In the genomic region with DNA sequence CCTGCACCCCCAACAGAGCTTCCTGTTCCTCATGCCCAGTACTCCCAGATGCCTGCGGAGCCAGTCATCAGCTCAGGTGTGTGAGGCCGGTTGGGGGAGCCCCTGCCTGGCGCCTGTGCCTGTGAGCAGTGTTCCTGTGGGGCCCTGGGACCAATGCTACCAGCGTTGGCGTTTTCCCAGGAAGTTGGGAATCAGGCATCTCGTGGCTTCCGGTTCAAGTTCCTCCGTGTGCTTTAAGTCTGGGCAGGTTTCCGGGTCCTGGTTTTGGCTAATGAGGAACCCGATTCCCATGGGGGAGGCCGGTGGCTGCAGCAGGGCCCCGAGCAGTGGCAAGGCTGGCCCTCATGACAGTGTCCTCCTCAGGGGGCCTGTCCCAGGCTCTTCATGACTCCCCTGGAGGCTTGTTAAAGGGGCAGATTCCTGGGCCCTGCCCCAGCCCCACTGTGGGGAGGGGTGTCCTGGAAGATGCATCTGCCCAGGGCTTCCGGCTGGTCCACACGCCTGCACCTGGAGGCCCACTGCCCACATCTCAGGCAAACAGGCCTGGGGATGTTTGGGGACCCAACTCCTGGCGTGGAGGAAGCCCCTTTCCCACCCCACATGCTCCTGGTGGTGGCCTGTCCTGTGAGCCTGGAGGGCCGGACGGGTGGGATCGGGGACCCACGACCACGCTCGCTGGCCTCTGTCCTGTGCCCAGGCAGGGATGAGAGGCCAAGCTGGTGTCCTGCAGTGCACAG, we compare ENCODE assay signal across 20 cellular contexts. TPM values are rescaled to one million over a fixed set of nuclear protein-coding genes. Genes with fewer than 3 reads are reported as not detected.
DNase-seq lines count a peak whose midpoint lies in the region; ATAC-seq, FAIRE-seq and TF ChIP-seq lines count a peak whose summit lies in the region.
"Had no signal": no experiment of that assay in that cellular context is flagged by ENCODE, and none has a peak within 500 bp of the region (broad histone marks: within the 10 kb centered on the region; RNA-seq: fewer than 3 reads in every experiment).

No MANE protein-coding gene starts in this region.

- CTCF ChIA-PET in activated CD4-positive, alpha-beta memory T cell treated with anti-CD3 and anti-CD28 coated beads, Interleukin-2, amount 10 ng/mL, durations not matched to agents 7 days and 5 days (lab: Charles Lee), result interaction anchor here (0.9 kb wide), 1 partner anchor 52 kb away, joined by 4 read pairs; no protein-coding TSS in a partner anchor

- no peak for FAIRE-seq in urothelium cell line (lab: Jason Lieb, UNC)
- FAIRE-seq: astrocyte, pancreas had no signal

- H3K4me2 ChIP-seq in Loucy (ENCODE audit: low read depth, low read length, poor library complexity, severe bottlenecking), result peak overlapping the region; percentile 58
- H3K4me2 ChIP-seq: KMS-11 had no signal

- H3K79me2 ChIP-seq in Loucy (ENCODE audit: insufficient read depth, low read length), result no peaks in the 10 kb centered on the region

- no peak overlapping the region for H3K9ac ChIP-seq in Loucy (ENCODE audit: low read depth, low read length, poor library complexity, severe bottlenecking)
- H3K9ac ChIP-seq: KMS-11 had no signal

- POLR2A ChIA-PET in activated CD4-positive, alpha-beta memory T cell treated with anti-CD3 and anti-CD28 coated beads, Interleukin-2, amount 10 ng/mL, durations not matched to agents 7 days and 5 days (lab: Charles Lee), result no interaction called here

- no peaks in the 10 kb centered on the region for H3K27me3 ChIP-seq in Loucy (ENCODE audit: insufficient read depth, low read length, poor library complexity, severe bottlenecking)
- H3K27me3 ChIP-seq: pancreas, Peyer's patch had no signal

- no peaks in the 10 kb centered on the region for H3F3A ChIP-seq in Loucy (ENCODE audit: low read depth)

- H3K27ac Mint-ChIP-seq in activated CD4-positive, alpha-beta memory T cell treated with anti-CD3 and anti-CD28 coated beads, Interleukin-2, amount 10 ng/mL, durations not matched to agents 7 days and 5 days, result no peak overlapping the region
- H3K27ac Mint-ChIP-seq: activated CD8-positive, alpha-beta memory T cell treated with anti-CD3 and anti-CD28 coated beads, Interleukin-2, amount 10 ng/mL, durations not matched to agents 7 days and 5 days had no signal

- peaks cover 29% of the 10 kb centered on the region for H3K4me1 Mint-ChIP-seq in activated CD4-positive, alpha-beta memory T cell treated with anti-CD3 and anti-CD28 coated beads, Interleukin-2, amount 10 ng/mL, durations not matched to agents 7 days and 5 days

- H3K9me2 ChIP-seq in Loucy (replicated peaks; ENCODE audit: low read depth, low read length), result no peaks in the 10 kb centered on the region

- peaks cover 6% of the 10 kb centered on the region for H3K27me3 Mint-ChIP-seq in activated CD4-positive, alpha-beta memory T cell treated with anti-CD3 and anti-CD28 coated beads, Interleukin-2, amount 10 ng/mL, durations not matched to agents 7 days and 5 days

- H3K4me1 ChIP-seq in Loucy (ENCODE audit: insufficient read depth, low read length, poor library complexity, severe bottlenecking), result peaks cover 21% of the 10 kb centered on the region

- DNase-seq in Right ventricle myocardium superior, result peak; percentile 40
- DNase-seq in left cardiac atrium, result no peak
- peak; percentile 30 for DNase-seq in dermis blood vessel endothelial cell
- DNase-seq in urothelium cell line (ENCODE audit: low spot score), result peak; percentile 13
- no peak for DNase-seq in DMS53 treated with DMSO at 0.1 percent for 48 hours (lab: John Stamatoyannopoulos, UW; ENCODE audit: unreplicated experiment)
- no peak for DNase-seq in activated CD4-positive, alpha-beta memory T cell treated with anti-CD3 and anti-CD28 coated beads, Interleukin-2, amount 10 ng/mL, durations not matched to agents 7 days and 5 days
- DNase-seq: activated CD8-positive, alpha-beta memory T cell treated with anti-CD3 and anti-CD28 coated beads, Interleukin-2, amount 10 ng/mL, durations not matched to agents 7 days and 5 days; activated effector memory CD4-positive, alpha-beta T cell treated with anti-CD3 and anti-CD28 coated beads, Interleukin-2, amount 50 U/mL, for 16 hours; cortex of kidney; GDM1; NCI-H1930; NCI-H69; trophoblast cell had no signal

- no peak overlapping the region for H3K4me3 ChIP-seq in Loucy (ENCODE audit: low read length, poor library complexity, severe bottlenecking)
- H3K4me3 ChIP-seq: mucosa of descending colon, pancreas, Peyer's patch had no signal

- H3K9me3 Mint-ChIP-seq in activated CD4-positive, alpha-beta memory T cell treated with anti-CD3 and anti-CD28 coated beads, Interleukin-2, amount 10 ng/mL, durations not matched to agents 7 days and 5 days, result no peaks in the 10 kb centered on the region

- H3K4me3 Mint-ChIP-seq in activated CD4-positive, alpha-beta memory T cell treated with anti-CD3 and anti-CD28 coated beads, Interleukin-2, amount 10 ng/mL, durations not matched to agents 7 days and 5 days, result no peak overlapping the region
- H3K4me3 Mint-ChIP-seq: activated CD8-positive, alpha-beta memory T cell treated with anti-CD3 and anti-CD28 coated beads, Interleukin-2, amount 10 ng/mL, durations not matched to agents 7 days and 5 days had no signal

- H4K20me1 ChIP-seq in Loucy (ENCODE audit: insufficient read depth, low read length, poor library complexity, severe bottlenecking), result no peaks in the 10 kb centered on the region

- no peaks in the 10 kb centered on the region for H3K36me3 ChIP-seq in Loucy (ENCODE audit: insufficient read depth, low read length)
- H3K36me3 ChIP-seq: pancreas, Peyer's patch had no signal

- no peak overlapping the region for H2AFZ ChIP-seq in Loucy (ENCODE audit: low read length)

- H3K9me3 ChIP-seq in Loucy (ENCODE audit: insufficient read depth, low read depth, low read length), result no peaks in the 10 kb centered on the region
- H3K9me3 ChIP-seq: mucosa of descending colon, pancreas, Peyer's patch had no signal

- H3K36me3 Mint-ChIP-seq in activated CD4-positive, alpha-beta memory T cell treated with anti-CD3 and anti-CD28 coated beads, Interleukin-2, amount 10 ng/mL, durations not matched to agents 7 days and 5 days (ENCODE audit: low read depth), result no peaks in the 10 kb centered on the region
- H3K36me3 Mint-ChIP-seq: activated CD8-positive, alpha-beta memory T cell treated with anti-CD3 and anti-CD28 coated beads, Interleukin-2, amount 10 ng/mL, durations not matched to agents 7 days and 5 days had no signal

- intact Hi-C loops in Right ventricle myocardium superior (cut with DNase I), result no loop called here
- intact Hi-C loops in left cardiac atrium (cut with DNase I), result no loop called here

- ATAC-seq in Right ventricle myocardium superior (ENCODE audit: poor library complexity), result no peak
- no peak for ATAC-seq in left cardiac atrium
- no peak for ATAC-seq in HG02981 (IDR thresholded peaks at IDR 0.05; ENCODE audit: unreplicated experiment)
- ATAC-seq: activated CD8-positive, alpha-beta memory T cell treated with anti-CD3 and anti-CD28 coated beads, Interleukin-2, amount 10 ng/mL, durations not matched to agents 7 days and 5 days; mucosa of descending colon; pancreas had no signal

- no peak for TF ChIP-seq CTCF in Loucy (conservative IDR thresholded peaks at IDR 0.05; ENCODE audit: low read length)

RNA-seq across cellular contexts. Expression of gene TP73, which starts 26.2 kb away (rescaled TPM):
- not detected for total RNA-seq in Right ventricle myocardium superior
- total RNA-seq in left cardiac atrium, result under 1 TPM in 1 of 2 donors, not detected in 1; 0.06 TPM
- total RNA-seq in dermis blood vessel endothelial cell, result not detected in 2 replicates
- 1 to 10 TPM; 2.0 to 2.6 TPM for total RNA-seq in activated CD4-positive, alpha-beta memory T cell treated with anti-CD3 and anti-CD28 coated beads, Interleukin-2, amount 10 ng/mL, durations not matched to agents 7 days and 5 days

RNA-seq across cellular contexts. Expression of gene WRAP73, which starts 28.6 kb away (rescaled TPM):
- total RNA-seq in Right ventricle myocardium superior (10.0 TPM), left cardiac atrium (10 to 100 TPM; 11.3 to 11.8 TPM), dermis blood vessel endothelial cell (20.4 and 25.6 TPM in 2 replicates)
- total RNA-seq in activated CD4-positive, alpha-beta memory T cell treated with anti-CD3 and anti-CD28 coated beads, Interleukin-2, amount 10 ng/mL, durations not matched to agents 7 days and 5 days, result 10 to 100 TPM; 34.7 to 38.9 TPM

RNA-seq across cellular contexts. Expression of gene TPRG1L, which starts 53.7 kb away (rescaled TPM):
- 47.0 TPM for total RNA-seq in Right ventricle myocardium superior
- 10 to 100 TPM; 41.3 to 42.6 TPM for total RNA-seq in left cardiac atrium
- total RNA-seq in dermis blood vessel endothelial cell, result 29.4 and 32.9 TPM in 2 replicates
- 10 to 100 TPM; 15.9 to 17.3 TPM for total RNA-seq in activated CD4-positive, alpha-beta memory T cell treated with anti-CD3 and anti-CD28 coated beads, Interleukin-2, amount 10 ng/mL, durations not matched to agents 7 days and 5 days

Comparison
In these comparisons a context has a peak if more than half of its experiments do, and no peak if none do; other contexts are left out.
1. DNase-seq: peak in Right ventricle myocardium superior (single experiment), dermis blood vessel endothelial cell (single experiment) and urothelium cell line (single experiment); none in left cardiac atrium (single experiment), DMS53 treated with DMSO at 0.1 percent for 48 hours (single experiment) and activated CD4-positive, alpha-beta memory T cell treated with anti-CD3 and anti-CD28 coated beads, Interleukin-2, amount 10 ng/mL, durations not matched to agents 7 days and 5 days (single experiment).